In genomic region chr2:71551631-71551915, GRCh38 we compare ENCODE assay signal across 27 cellular contexts.
A peak's percentile ranks its signal among the peaks of the same experiment; 100 is the strongest.
DNase-seq lines count a peak whose midpoint lies in the region; ATAC-seq and TF ChIP-seq lines count a peak whose summit lies in the region.
"Had no signal": no experiment of that assay in that cellular context is flagged by ENCODE, and none has a peak within 500 bp of the region (broad histone marks: within the 10 kb centered on the region; RNA-seq: fewer than 3 reads in every experiment).

No MANE protein-coding gene starts in this region.

- H3K4me3 Mint-ChIP-seq in natural killer cell treated with Interleukin-12 subunit alpha and Interleukin-12 subunit beta and Interleukin-15 and Interleukin-18, amount 100 ng/mL, for 72 hours: no peak overlapping the region
- H3K4me3 Mint-ChIP-seq in natural killer cell (no peak overlapping the region), endothelial cell (ENCODE audit: unreplicated experiment) (peak overlapping the region; percentile 67)
- H3K4me3 Mint-ChIP-seq: CD8-positive, alpha-beta T cell; IgD-negative memory B cell had no signal

- no peak for TF ChIP-seq CTCF in natural killer cell (IDR thresholded peaks at IDR 0.05)
- TF ChIP-seq CTCF in endothelial cell (IDR thresholded peaks at IDR 0.05; ENCODE audit: unreplicated experiment): no peak
- TF ChIP-seq CTCF in stomach (IDR thresholded peaks at IDR 0.05): no peak

- H3K27me3 ChIP-seq in stomach: peaks cover 0 to 5% (median 0%) of the 10 kb centered on the region in 3 donors

- TF ChIP-seq EP300 in stomach (IDR thresholded peaks at IDR 0.05): no peak

- no peak overlapping the region for H3K4me3 ChIP-seq in stomach
- H3K4me3 ChIP-seq: GM12878, HAP-1, SK-N-MC had no signal

- no peak for TF ChIP-seq POLR2A in stomach (IDR thresholded peaks at IDR 0.05)

- no peak overlapping the region for H3K27ac Mint-ChIP-seq in natural killer cell treated with Interleukin-12 subunit alpha and Interleukin-12 subunit beta and Interleukin-15 and Interleukin-18, amount 100 ng/mL, for 72 hours
- H3K27ac Mint-ChIP-seq in natural killer cell: no peak overlapping the region
- no peak overlapping the region for H3K27ac Mint-ChIP-seq in endothelial cell (ENCODE audit: unreplicated experiment)
- H3K27ac Mint-ChIP-seq: CD8-positive, alpha-beta T cell; IgD-negative memory B cell had no signal

- no peak overlapping the region for H3K27ac ChIP-seq in stomach
- H3K27ac ChIP-seq: KMS-11, RWPE1, SK-N-MC had no signal

- intact Hi-C loops in natural killer cell (cut with micrococcal nuclease): no loop called here
- intact Hi-C loops in sciatic nerve (cut with DNase I): no loop called here
- intact Hi-C loops in stomach (cut with DNase I; ENCODE audit: low total_unique reads): no loop called here

- H3K9me3 Mint-ChIP-seq in natural killer cell treated with Interleukin-12 subunit alpha and Interleukin-12 subunit beta and Interleukin-15 and Interleukin-18, amount 100 ng/mL, for 72 hours: no peaks in the 10 kb centered on the region
- H3K9me3 Mint-ChIP-seq in natural killer cell: no peaks in the 10 kb centered on the region
- no peaks in the 10 kb centered on the region for H3K9me3 Mint-ChIP-seq in endothelial cell (ENCODE audit: unreplicated experiment)
- H3K9me3 Mint-ChIP-seq: CD8-positive, alpha-beta T cell; IgD-negative memory B cell had no signal

- ATAC-seq in natural killer cell treated with Interleukin-12 subunit alpha and Interleukin-12 subunit beta and Interleukin-15 and Interleukin-18, amount 100 ng/mL, for 72 hours: no peak
- ATAC-seq in natural killer cell: no peak
- ATAC-seq in sciatic nerve: no peak
- ATAC-seq in GM21529 (IDR thresholded peaks at IDR 0.05; ENCODE audit: unreplicated experiment): no peak
- ATAC-seq in HG02885 (IDR thresholded peaks at IDR 0.05; ENCODE audit: poor library complexity, unreplicated experiment): no peak
- ATAC-seq: CD8-positive, alpha-beta T cell; GM12878 had no signal

- peak; percentile 38 for DNase-seq in natural killer cell treated with Interleukin-12 subunit alpha and Interleukin-12 subunit beta and Interleukin-15 and Interleukin-18, amount 100 ng/mL, for 72 hours (ENCODE audit: low spot score)
- DNase-seq in natural killer cell (no peak), endothelial cell (ENCODE audit: low spot score) (no peak), sciatic nerve (ENCODE audit: low spot score) (peak; percentile 40), stomach (no peak)
- DNase-seq: C1 segment of cervical spinal cord; CD8-positive, alpha-beta T cell; DMS 273 treated with DMSO at 0.1 percent for 48 hours; DMS79; EL; GDM1; GOT3; MM.1S; NCI-H1417; NCI-H1694 treated with DMSO at 0.1 percent for 48 hours; NCI-H2081; NCI-H2227 treated with DMSO at 0.1 percent for 48 hours; NCI-H526 treated with DMSO at 0.1 percent for 48 hours; SIG-M5 had no signal

- WGBS in stomach, 5 donors: 81 to 87% (median 85%) methylated on average over 7 to 9 of the region's 9 CpGs

- peaks cover 0 to 5% (median 0%) of the 10 kb centered on the region in 4 donors for H3K9me3 ChIP-seq in stomach
- H3K9me3 ChIP-seq: HAP-1 had no signal

- H3K4me1 ChIP-seq in stomach: no peaks in the 10 kb centered on the region
- H3K4me1 ChIP-seq: HAP-1 had no signal

- peaks cover 0 to 9% of the 10 kb centered on the region in 2 donors for H3K4me1 Mint-ChIP-seq in natural killer cell treated with Interleukin-12 subunit alpha and Interleukin-12 subunit beta and Interleukin-15 and Interleukin-18, amount 100 ng/mL, for 72 hours (ENCODE audit: low read depth in 2 of 2)
- peaks cover 0 to 6% of the 10 kb centered on the region in 2 donors for H3K4me1 Mint-ChIP-seq in natural killer cell
- peaks cover 3% of the 10 kb centered on the region for H3K4me1 Mint-ChIP-seq in endothelial cell (ENCODE audit: unreplicated experiment)

- H3K36me3 Mint-ChIP-seq in natural killer cell treated with Interleukin-12 subunit alpha and Interleukin-12 subunit beta and Interleukin-15 and Interleukin-18, amount 100 ng/mL, for 72 hours: no peaks in the 10 kb centered on the region
- H3K36me3 Mint-ChIP-seq in natural killer cell: no peaks in the 10 kb centered on the region
- peaks cover 64% of the 10 kb centered on the region for H3K36me3 Mint-ChIP-seq in endothelial cell (ENCODE audit: low read depth, unreplicated experiment)
- H3K36me3 Mint-ChIP-seq: IgD-negative memory B cell had no signal

- H3K36me3 ChIP-seq in stomach: peaks cover 0 to 28% (median 7%) of the 10 kb centered on the region in 4 donors
- H3K36me3 ChIP-seq: HAP-1 had no signal

- no peaks in the 10 kb centered on the region for H3K27me3 Mint-ChIP-seq in natural killer cell treated with Interleukin-12 subunit alpha and Interleukin-12 subunit beta and Interleukin-15 and Interleukin-18, amount 100 ng/mL, for 72 hours
- peaks cover 0 to 2% of the 10 kb centered on the region in 2 donors for H3K27me3 Mint-ChIP-seq in natural killer cell (ENCODE audit: low read depth in 2 of 2)
- peaks cover 28% of the 10 kb centered on the region for H3K27me3 Mint-ChIP-seq in endothelial cell (ENCODE audit: unreplicated experiment)

Comparison
In these comparisons a context has a peak if more than half of its experiments do, and no peak if none do; other contexts are left out.
1. DNase-seq: peak in natural killer cell treated with Interleukin-12 subunit alpha and Interleukin-12 subunit beta and Interleukin-15 and Interleukin-18, amount 100 ng/mL, for 72 hours (single experiment) and sciatic nerve (single experiment); none in natural killer cell (single experiment), endothelial cell (single experiment) and stomach (single experiment).